Comparison of ENCODE assay signal across 34 cellular contexts in the genomic region with DNA sequence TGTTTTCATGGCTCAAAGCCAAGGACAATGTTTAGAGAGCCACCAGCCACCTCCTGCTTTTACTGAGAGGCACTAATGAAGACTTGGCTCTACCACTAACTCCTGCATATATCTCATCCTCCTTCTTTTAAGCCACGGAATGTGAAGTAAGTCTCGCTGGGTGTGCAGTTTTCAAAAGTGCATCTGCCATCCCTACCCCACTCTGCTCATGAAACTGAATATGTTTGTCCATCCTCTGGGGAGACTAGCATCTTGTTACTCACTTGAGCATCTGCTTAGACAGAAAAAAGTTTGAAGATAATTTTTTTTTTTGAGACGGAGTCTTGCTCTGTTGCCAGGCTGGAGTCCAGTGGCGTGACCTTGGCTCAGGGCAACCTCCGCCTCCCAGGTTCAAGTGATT. TPM values are rescaled to one million over a fixed set of nuclear protein-coding genes. Genes with fewer than 3 reads are reported as not detected.
"Had no signal": no experiment of that assay in that cellular context is flagged by ENCODE, and none has a peak within 500 bp of the region (broad histone marks: within the 10 kb centered on the region; RNA-seq: fewer than 3 reads in every experiment).

No MANE protein-coding gene starts in this region.

- H3K9me3 ChIP-seq: adrenal gland, body of pancreas, esophagus muscularis mucosa, gastroesophageal sphincter, heart right ventricle had no signal

- ATAC-seq: activated CD4-positive, alpha-beta T cell treated with anti-CD3 and anti-CD28 coated beads for 36 hours; activated CD8-positive, alpha-beta memory T cell treated with anti-CD3 and anti-CD28 coated beads, Interleukin-2, amount 10 ng/mL, durations not matched to agents 7 days and 5 days; activated CD8-positive, alpha-beta T cell treated with anti-CD3 and anti-CD28 coated beads, Interleukin-2, amount 10 ng/mL, durations not matched to agents 7 days and 5 days; activated naive CD8-positive, alpha-beta T cell treated with anti-CD3 and anti-CD28 coated beads, Interleukin-2, amount 50 U/mL, for 24 hours; body of pancreas; effector memory CD8-positive, alpha-beta T cell; gastroesophageal sphincter; heart right ventricle had no signal

- H3K27me3 ChIP-seq: adrenal gland, body of pancreas, esophagus muscularis mucosa, gastroesophageal sphincter, heart right ventricle had no signal

- H3K4me3 ChIP-seq: adrenal gland, body of pancreas, esophagus muscularis mucosa, gastroesophageal sphincter, heart right ventricle had no signal

- H3K36me3 ChIP-seq: adrenal gland, esophagus muscularis mucosa, gastroesophageal sphincter, heart right ventricle had no signal

- DNase-seq: activated CD4-positive, alpha-beta memory T cell treated with anti-CD3 and anti-CD28 coated beads for 36 hours; activated CD4-positive, alpha-beta T cell treated with anti-CD3 and anti-CD28 coated beads for 36 hours; activated CD4-positive, alpha-beta T cell treated with anti-CD3 and anti-CD28 coated beads, Interleukin-2, amount 10 ng/mL, durations not matched to agents 24 days and 14 days; activated CD4-positive, CD25-positive, alpha-beta regulatory T cell; activated CD4-positive, CD25-positive, alpha-beta regulatory T cell treated with anti-CD3 and anti-CD28 coated beads, Interleukin-2, amount 50 U/mL, for 72 hours; activated CD8-positive, alpha-beta memory T cell treated with anti-CD3 and anti-CD28 coated beads, Interleukin-2, amount 10 ng/mL, durations not matched to agents 7 days and 5 days; activated CD8-positive, alpha-beta memory T cell treated with anti-CD3 and anti-CD28 coated beads, Interleukin-2, amount 50 U/mL, for 4 hours; activated CD8-positive, alpha-beta T cell treated with anti-CD3 and anti-CD28 coated beads, Interleukin-2, amount 10 ng/mL, durations not matched to agents 7 days and 5 days; activated effector memory CD4-positive, alpha-beta T cell treated with anti-CD3 and anti-CD28 coated beads, Interleukin-2, amount 50 U/mL, for 16 hours; activated naive CD4-positive, alpha-beta T cell treated with anti-CD3 and anti-CD28 coated beads for 36 hours; activated naive CD8-positive, alpha-beta T cell treated with anti-CD3 and anti-CD28 coated beads for 36 hours; activated naive CD8-positive, alpha-beta T cell treated with anti-CD3 and anti-CD28 coated beads, Interleukin-2, amount 50 U/mL, for 24 hours; activated T-cell treated with anti-CD3 and anti-CD28 coated beads, Interleukin-2, amount 50 U/mL, for 1 hour; activated T-cell treated with anti-CD3 and anti-CD28 coated beads, Interleukin-2, amount 50 U/mL, for 48 hours; adrenal gland; amygdala; aorta; body of pancreas; caudate nucleus; cortex of kidney; dermis blood vessel endothelial cell; effector CD4-positive, alpha-beta T cell; effector memory CD8-positive, alpha-beta T cell; erythroblast; foreskin melanocyte; heart right ventricle; T-helper 9 cell had no signal

- H3K4me1 ChIP-seq: adrenal gland, body of pancreas, esophagus muscularis mucosa, gastroesophageal sphincter, heart right ventricle had no signal

- H3K27ac ChIP-seq: adrenal gland, body of pancreas, esophagus muscularis mucosa, gastroesophageal sphincter, heart right ventricle had no signal

RNA-seq across cellular contexts. Expression of gene EPDR1, which starts 40.8 kb away (rescaled TPM):
- total RNA-seq: activated T-helper 1 cell treated with anti-CD3 and anti-CD28 coated beads, Interleukin-12 subunit alpha, Interleukin-12 subunit beta, Interleukin-2, Interleukin-4 antibody, amounts not matched to agents 30 ng/mL and 10 ng/mL and 1 ng/mL, durations not matched to agents 14 hours and 24 hours and 36 hours had no signal

RNA-seq across cellular contexts. Expression of gene SFRP4, which starts 44.6 kb away (rescaled TPM):
- total RNA-seq: activated CD4-positive, alpha-beta memory T cell treated with anti-CD3 and anti-CD28 coated beads for 36 hours; activated CD4-positive, alpha-beta T cell treated with anti-CD3 and anti-CD28 coated beads for 36 hours; activated CD4-positive, alpha-beta T cell treated with anti-CD3 and anti-CD28 coated beads, Interleukin-2, amount 10 ng/mL, durations not matched to agents 24 days and 14 days; activated CD8-positive, alpha-beta memory T cell treated with anti-CD3 and anti-CD28 coated beads for 36 hours; activated CD8-positive, alpha-beta memory T cell treated with anti-CD3 and anti-CD28 coated beads, Interleukin-2, amount 10 ng/mL, durations not matched to agents 7 days and 5 days; activated CD8-positive, alpha-beta T cell treated with anti-CD3 and anti-CD28 coated beads, Interleukin-2, amount 10 ng/mL, durations not matched to agents 7 days and 5 days; activated naive CD4-positive, alpha-beta T cell treated with anti-CD3 and anti-CD28 coated beads for 36 hours; activated naive CD8-positive, alpha-beta T cell treated with anti-CD3 and anti-CD28 coated beads for 36 hours; activated T-helper 1 cell treated with anti-CD3 and anti-CD28 coated beads, Interleukin-12 subunit alpha, Interleukin-12 subunit beta, Interleukin-2, Interleukin-4 antibody, amounts not matched to agents 30 ng/mL and 10 ng/mL and 1 ng/mL, durations not matched to agents 14 hours and 24 hours and 36 hours; activated T-helper 2 cell treated with anti-CD3 and anti-CD28 coated beads, Interferon-gamma antibody, Interleukin-2, Interleukin-4, amounts not matched to agents 10 μg/mL and 5 μg/mL and 100 μg/mL, durations not matched to agents 14 hours and 24 hours and 36 hours; dermis blood vessel endothelial cell; glomerular endothelial cell; T-helper 2 cell treated with Interferon-gamma antibody and Interleukin-4, amounts not matched to agents 100 ng/mL and 5 ng/mL, for 36 hours had no signal
